31 cellular contexts compared by ENCODE assay signal in genomic region chr5:175857986-175858385, GRCh38. TPM values are rescaled to one million over a fixed set of nuclear protein-coding genes. Genes with fewer than 3 reads are reported as not detected.
"Had no signal": no experiment of that assay in that cellular context is flagged by ENCODE, and none has a peak within 500 bp of the region (broad histone marks: within the 10 kb centered on the region; RNA-seq: fewer than 3 reads in every experiment).

No MANE protein-coding gene starts in this region.

- FAIRE-seq: urothelium cell line had no signal

- H3K9me3 ChIP-seq: stomach, suprapubic skin, testis, thoracic aorta, thyroid gland, tibial artery, tibial nerve, transverse colon, upper lobe of left lung, upper lobe of right lung, uterus, vagina had no signal

- H3K4me1 Mint-ChIP-seq: stimulated activated effector memory CD8-positive, alpha-beta T cell treated with anti-CD3 and anti-CD28 coated beads, Interleukin-12 subunit alpha, Interleukin-12 subunit beta, amount 100 ng/mL, for 72 hours; stimulated activated memory B cell treated with anti-CD40 and anti-IgM and Interleukin-4, amounts not matched to agents 10 μg/mL and 1 μg/mL and 100 μg/mL, for 72 hours; stimulated activated naive CD8-positive, alpha-beta T cell treated with anti-CD3 and anti-CD28 coated beads, Interleukin-15, amount 100 ng/mL, for 72 hours had no signal

- ATAC-seq: stimulated activated effector memory CD8-positive, alpha-beta T cell treated with anti-CD3 and anti-CD28 coated beads, Interleukin-12 subunit alpha, Interleukin-12 subunit beta, amount 100 ng/mL, for 72 hours; stimulated activated memory B cell treated with anti-CD40 and anti-IgM and Interleukin-4, amounts not matched to agents 10 μg/mL and 1 μg/mL and 100 μg/mL, for 72 hours; stimulated activated naive B cell treated with anti-CD40 and anti-IgM and Interleukin-4, amounts not matched to agents 10 μg/mL and 1 μg/mL and 100 μg/mL, for 72 hours; stimulated activated naive CD8-positive, alpha-beta T cell treated with anti-CD3 and anti-CD28 coated beads, Interleukin-15, amount 100 ng/mL, for 72 hours; stimulated activated naive CD8-positive, alpha-beta T cell treated with anti-CD3 and anti-CD28 coated beads, Interleukin-15, Interleukin-2, amounts not matched to agents 100 U/mL and 50 U/mL, for 24 hours; upper lobe of right lung had no signal

- H3K27ac Mint-ChIP-seq: stimulated activated effector memory CD8-positive, alpha-beta T cell treated with anti-CD3 and anti-CD28 coated beads, Interleukin-12 subunit alpha, Interleukin-12 subunit beta, amount 100 ng/mL, for 72 hours; stimulated activated memory B cell treated with anti-CD40 and anti-IgM and Interleukin-4, amounts not matched to agents 10 μg/mL and 1 μg/mL and 100 μg/mL, for 72 hours; stimulated activated naive B cell treated with anti-CD40 and anti-IgM and Interleukin-4, amounts not matched to agents 10 μg/mL and 1 μg/mL and 100 μg/mL, for 72 hours; stimulated activated naive CD8-positive, alpha-beta T cell treated with anti-CD3 and anti-CD28 coated beads, Interleukin-15, amount 100 ng/mL, for 72 hours; stimulated activated naive CD8-positive, alpha-beta T cell treated with anti-CD3 and anti-CD28 coated beads, Interleukin-15, Interleukin-2, amounts not matched to agents 100 ng/mL and 50 ng/mL, for 24 hours; type B pancreatic cell had no signal

- H3K27me3 ChIP-seq: testis, thyroid gland, tibial nerve, transverse colon, upper lobe of left lung, uterus, vagina had no signal

- H3K4me1 ChIP-seq: stomach, suprapubic skin, testis, tibial artery, tibial nerve, transverse colon, upper lobe of left lung, upper lobe of right lung, uterus, vagina had no signal

- H3K4me3 Mint-ChIP-seq: stimulated activated effector memory CD8-positive, alpha-beta T cell treated with anti-CD3 and anti-CD28 coated beads, Interleukin-12 subunit alpha, Interleukin-12 subunit beta, amount 100 ng/mL, for 72 hours; stimulated activated memory B cell treated with anti-CD40 and anti-IgM and Interleukin-4, amounts not matched to agents 10 μg/mL and 1 μg/mL and 100 μg/mL, for 72 hours; stimulated activated naive B cell treated with anti-CD40 and anti-IgM and Interleukin-4, amounts not matched to agents 10 μg/mL and 1 μg/mL and 100 μg/mL, for 72 hours; stimulated activated naive CD8-positive, alpha-beta T cell treated with anti-CD3 and anti-CD28 coated beads, Interleukin-15, amount 100 ng/mL, for 72 hours; stimulated activated naive CD8-positive, alpha-beta T cell treated with anti-CD3 and anti-CD28 coated beads, Interleukin-15, Interleukin-2, amounts not matched to agents 100 ng/mL and 50 ng/mL, for 24 hours; type B pancreatic cell had no signal

- H3K9me3 Mint-ChIP-seq: stimulated activated naive CD8-positive, alpha-beta T cell treated with anti-CD3 and anti-CD28 coated beads, Interleukin-15, amount 100 ng/mL, for 72 hours; type B pancreatic cell had no signal

- H3K27me3 Mint-ChIP-seq: stimulated activated naive CD8-positive, alpha-beta T cell treated with anti-CD3 and anti-CD28 coated beads, Interleukin-15, amount 100 ng/mL, for 72 hours; stimulated activated naive CD8-positive, alpha-beta T cell treated with anti-CD3 and anti-CD28 coated beads, Interleukin-15, Interleukin-2, amounts not matched to agents 100 ng/mL and 50 ng/mL, for 24 hours had no signal

- H3K36me3 ChIP-seq: stomach, suprapubic skin, thoracic aorta, thyroid gland, tibial artery, tibial nerve, transverse colon, upper lobe of left lung, upper lobe of right lung, uterus, vagina had no signal

- H3K36me3 Mint-ChIP-seq: stimulated activated memory B cell treated with anti-CD40 and anti-IgM and Interleukin-4, amounts not matched to agents 10 μg/mL and 1 μg/mL and 100 μg/mL, for 72 hours; type B pancreatic cell had no signal

- H3K27ac ChIP-seq: stomach, suprapubic skin, testis, thoracic aorta, thyroid gland, tibial artery, tibial nerve, transverse colon, upper lobe of left lung, upper lobe of right lung, uterus, vagina had no signal

- DNase-seq: stimulated activated CD4-positive, alpha-beta T cell treated with anti-CD3 and anti-CD28 coated beads, Interleukin-2, amount 100 ng/mL, for 48 hours; stimulated activated CD4-positive, alpha-beta T cell treated with anti-CD3 and anti-CD28 coated beads, Interleukin-4, amount 100 ng/mL, for 1 hour; stimulated activated CD4-positive, alpha-beta T cell treated with anti-CD3 and anti-CD28 coated beads, Interleukin-4, amount 100 ng/mL, for 24 hours; stimulated activated CD4-positive, alpha-beta T cell treated with anti-CD3 and anti-CD28 coated beads, Interleukin-4, amount 100 ng/mL, for 4 hours; stimulated activated CD8-positive, alpha-beta memory T cell treated with anti-CD3 and anti-CD28 coated beads, Interleukin-4, amount 100 ng/mL, for 48 hours; stimulated activated naive B cell treated with anti-CD40 and anti-IgM and Interleukin-4, amounts not matched to agents 10 μg/mL and 1 μg/mL and 100 μg/mL, for 72 hours; stimulated activated naive CD4-positive, alpha-beta T cell; stimulated activated naive CD4-positive, alpha-beta T cell treated with Interleukin-2 at 50 U/mL for 16 hours; stimulated activated naive CD8-positive, alpha-beta T cell treated with anti-CD3 and anti-CD28 coated beads, Interleukin-15, amount 100 ng/mL, for 72 hours; stimulated activated naive CD8-positive, alpha-beta T cell treated with anti-CD3 and anti-CD28 coated beads, Interleukin-15, Interleukin-2, amounts not matched to agents 100 U/mL and 50 U/mL, for 24 hours; stomach; substantia nigra; testis; thyroid gland; tibial artery; transverse colon; trophoblast cell; upper lobe of left lung; upper lobe of right lung; uterus had no signal

- H3K4me3 ChIP-seq: stomach, suprapubic skin, testis, thoracic aorta, thyroid gland, tibial artery, tibial nerve, transverse colon, upper lobe of left lung, upper lobe of right lung, uterus, vagina had no signal

RNA-seq across cellular contexts. Expression of gene CPLX2, which starts 13.4 kb away (rescaled TPM):
- total RNA-seq: subcutaneous adipose tissue, suprapubic skin, thoracic aorta, tibial nerve, upper lobe of right lung, ureter had no signal
